1 cellular context compared by ENCODE assay signal in genomic region chrX:101450951-101451350, GRCh38.
TF ChIP-seq lines count a peak whose summit lies in the region.

No MANE protein-coding gene starts in this region.

TF ChIP-seq in endothelial cell of umbilical vein, 7 proteins besides CTCF, POLR2A, EP300 and RAD21:
- TF ChIP-seq MYC (IDR thresholded peaks at IDR 0.05; ENCODE audit: low read depth, low read length) (no peak), FOS (IDR thresholded peaks at IDR 0.05; ENCODE audit: borderline replicate concordance, insufficient read depth, low read length) (no peak), EZH2 (IDR thresholded peaks at IDR 0.05; ENCODE audit: borderline replicate concordance, low read depth, low read length, severe bottlenecking) (no peak), MAX (IDR thresholded peaks at IDR 0.05; ENCODE audit: insufficient read depth, insufficient read length) (no peak), POLR2AphosphoS5 (IDR thresholded peaks at IDR 0.05; ENCODE audit: insufficient read depth, low read depth, low read length) (no peak)
